In genomic region chr12:43805149-43805856, GRCh38 we compare ENCODE assay signal across 8 cellular contexts. TPM values are rescaled to one million over a fixed set of nuclear protein-coding genes. Genes with fewer than 3 reads are reported as not detected.
DNase-seq lines count a peak whose midpoint lies in the region; ATAC-seq, FAIRE-seq and TF ChIP-seq lines count a peak whose summit lies in the region.

No MANE protein-coding gene starts in this region.

- POLR2A ChIA-PET in GM12878 (lab: Charles Lee) = interaction anchor here (0.7 to 3.0 kb wide), 4 partner anchors 8 to 77 kb away, joined by 4 to 24 read pairs (median 8); partner anchors contain the start of genes IRAK4, PUS7L and TMEM117

- RAD21 ChIA-PET in GM12878 (lab: Charles Lee; ENCODE audit: unreplicated experiment) = interaction anchor here (1.8 to 3.0 kb wide), 4 partner anchors 12 to 77 kb away, joined by 4 to 17 read pairs (median 8); partner anchors contain the start of genes IRAK4 and PUS7L

- CTCF ChIA-PET in GM12878 (lab: Yijun Ruan, JAX) = interaction anchor here (1.2 to 3.7 kb wide), 2 partner anchors 45 to 77 kb away, joined by 5 to 21 read pairs; partner anchors contain the start of genes IRAK4 and PUS7L

- TF ChIP-seq CTCF in GM12878 (IDR thresholded peaks at IDR 0.05 in 2 of 3, conservative IDR thresholded peaks at IDR 0.05 in 1 of 3; ENCODE audit: control insufficient read depth in 2 of 3, extremely low read depth in 1 of 3, insufficient read depth in 1 of 3, low read depth in 3 of 3, low read length in 3 of 3) = no peak

- peak; percentile 51 for ATAC-seq in GM12878
- no peak for ATAC-seq in HG02588 (IDR thresholded peaks at IDR 0.05; ENCODE audit: unreplicated experiment)

- FAIRE-seq in GM12878 (lab: Jason Lieb, UNC) = no peak

- TF ChIP-seq RAD21 in GM12878 (IDR thresholded peaks at IDR 0.05; ENCODE audit: insufficient read depth, low read depth, low read length) = no peak

- H3K79me2 ChIP-seq in GM12878 (ENCODE audit: control insufficient read depth, insufficient read depth, low read length) = peaks cover 40% of the 10 kb centered on the region

- WGBS in GM12878 (ENCODE audit: insufficient coverage, insufficient replicate concordance, low lambda C conversion rate, missing lambda C conversion rate) = 18% methylated on average over 20 of the region's 20 CpGs

- peak overlapping the region; percentile 74 for H3K4me2 ChIP-seq in GM12878 (ENCODE audit: control insufficient read depth, insufficient read depth)

- SMC1A ChIA-PET in GM12878 (lab: Charles Lee; ENCODE audit: uncharacterized antibody, unreplicated experiment) = interaction anchor here (0.8 to 3.8 kb wide), 11 partner anchors 9 to 80 kb away, joined by 3 to 12 read pairs (median 5); partner anchors contain the start of genes IRAK4 and PUS7L

- peak overlapping the region; percentile 84 for H3K4me3 ChIP-seq in GM12878

- TF ChIP-seq EP300 in GM12878 (IDR thresholded peaks at IDR 0.05; ENCODE audit: borderline replicate concordance in 1 of 2, control insufficient read depth in 1 of 2, low read depth in 2 of 2, low read length in 2 of 2) = no peak

- DNase-seq in NCI-H510A treated with DMSO at 0.1 percent for 48 hours (lab: John Stamatoyannopoulos, UW) (peak; percentile 28), NCI-H510A (lab: John Stamatoyannopoulos, UW) (no peak), M059J (ENCODE audit: low read depth) (peak; percentile 20), GM12878 (ENCODE audit: low read depth, low spot score) (no peak), kidney glomerular epithelial cell (lab: John Stamatoyannopoulos, UW) (peak; percentile 48), substantia nigra (lab: John Stamatoyannopoulos, UW) (no peak)
- DNase-seq in activated CD4-positive, alpha-beta T cell treated with anti-CD3 and anti-CD28 coated beads for 4 hours = no peak

- no peaks in the 10 kb centered on the region for H4K20me1 ChIP-seq in GM12878 (ENCODE audit: control insufficient read depth, insufficient read depth)

- peaks cover 0 to 9% of the 10 kb centered on the region in 2 experiments; a peak in 2 of 4 replicates for H3K36me3 ChIP-seq in GM12878 (ENCODE audit: control insufficient read depth in 2 of 2, insufficient read depth in 2 of 2, low read length in 1 of 2)

- peak overlapping the region; percentile 93 for H3K9ac ChIP-seq in GM12878 (ENCODE audit: control insufficient read depth, insufficient read depth, low read length)

- H2AFZ ChIP-seq in GM12878 (ENCODE audit: control insufficient read depth, low read depth, low read length) = peak overlapping the region; percentile 84

- TSS peak; percentile 59 for BruUV-seq in GM12878 (replicated peaks; lab: Mats Ljungman, UMichigan)

- peak overlapping the region; percentile 96 for H3K27ac ChIP-seq in GM12878 (ENCODE audit: control insufficient read depth, insufficient read depth)
- H3K27ac ChIP-seq in substantia nigra (ENCODE audit: low read depth, low read length, poor library complexity, severe bottlenecking) = peak overlapping the region; percentile 95

- in situ Hi-C loops in GM12878 (cut with MboI) = no loop called here

- no peaks in the 10 kb centered on the region for H3K4me1 ChIP-seq in GM12878 (ENCODE audit: control insufficient read depth, insufficient read depth, low read length)

- intact Hi-C loops in GM12878 (cut with micrococcal nuclease; ENCODE audit: unreplicated experiment) = no loop called here

- H3K27me3 ChIP-seq in GM12878 (replicated peaks in 1 of 2; ENCODE audit: control insufficient read depth in 2 of 2, insufficient read depth in 2 of 2, low read length in 1 of 2) = no peaks in the 10 kb centered on the region

- no peaks in the 10 kb centered on the region for H3K9me3 ChIP-seq in GM12878 (replicated peaks; ENCODE audit: control insufficient read depth, insufficient read depth, low read length)

- no peak for TF ChIP-seq POLR2A in GM12878 (IDR thresholded peaks at IDR 0.05; ENCODE audit: low read depth, low read length)

RNA-seq across cellular contexts. Expression of gene TWF1, which starts 0.8 kb away (rescaled TPM):
- 162 TPM in 2 replicates for total RNA-seq in M059J (2014; rRNA removed; shearing (Covaris generic))
- total RNA-seq in GM12878 (2013; cell fraction: nucleolus; rRNA removed) = 52.6 and 60.4 TPM in 2 replicates
- total RNA-seq in GM12878 (2014; rRNA removed) = 16.2 and 29.8 TPM in 2 replicates
- 19.8 and 21.8 TPM in 2 replicates for total RNA-seq in GM12878 (2014; rRNA removed; fragmentation: Illumina TruSeq; extraction: Trizol)
- total RNA-seq in GM12878 (2021) = 13.1 and 18.1 TPM in 2 replicates
- polyA plus RNA-seq in GM12878 (2011; ENCODE audit: low read depth) = 5.3 TPM
- polyA plus RNA-seq in GM12878 (2011; rRNA removed) = 23.5 and 40.1 TPM in 2 replicates
- 7.0 and 8.2 TPM in 2 replicates for polyA plus RNA-seq in GM12878 (2011; cell fraction: cytosol; rRNA removed)
- polyA plus RNA-seq in GM12878 (2011; cell fraction: nucleus; rRNA removed) = 18.2 and 21.2 TPM in 2 replicates
- 9.0 and 12.3 TPM in 2 replicates for polyA plus RNA-seq in GM12878 (2012)
- polyA plus RNA-seq in GM12878 (2014; fragmentation: Illumina TruSeq; extraction: Trizol) = 17.5 and 30.8 TPM in 2 replicates
- polyA plus RNA-seq in GM12878 (2014; fragmentation: Nextera tagmentation; extraction: Ambion mirVana) = 10 to 100 TPM in 1 of 2 experiments, 1 to 10 TPM in 1; 8.7 to 11.5 TPM
- 15.1 and 18.8 TPM in 2 replicates for polyA plus RNA-seq in GM12878 (2014; rRNA removed)
- 10 to 100 TPM; 20.7 to 21.3 TPM for polyA plus RNA-seq in GM12878 (2016; fragmentation: Nextera tagmentation; extraction: Ambion mirVana)
- 10.6 and 12.3 TPM in 2 replicates for polyA minus RNA-seq in GM12878 (2011; rRNA and poly(A)+ RNA removed)
- 7.7 and 9.4 TPM in 2 replicates for polyA minus RNA-seq in GM12878 (2011; cell fraction: cytosol; rRNA and poly(A)+ RNA removed)
- polyA minus RNA-seq in GM12878 (2011; cell fraction: nucleus; rRNA and poly(A)+ RNA removed) = 32.8 and 37.3 TPM in 2 replicates

RNA-seq across cellular contexts. Expression of gene TMEM117, which starts 30.6 kb away (rescaled TPM):
- 5.3 and 6.6 TPM in 2 replicates for total RNA-seq in M059J (2014; rRNA removed; shearing (Covaris generic))
- 81.0 and 81.9 TPM in 2 replicates for total RNA-seq in GM12878 (2013; cell fraction: nucleolus; rRNA removed)
- 8.2 and 8.6 TPM in 2 replicates for total RNA-seq in GM12878 (2014; rRNA removed)
- 7.2 and 7.7 TPM in 2 replicates for total RNA-seq in GM12878 (2014; rRNA removed; fragmentation: Illumina TruSeq; extraction: Trizol)
- total RNA-seq in GM12878 (2021) = 6.1 and 6.3 TPM in 2 replicates
- polyA plus RNA-seq in GM12878 (2011; ENCODE audit: low read depth) = 0.81 TPM
- polyA plus RNA-seq in GM12878 (2011; rRNA removed) = 4.8 and 5.4 TPM in 2 replicates
- polyA plus RNA-seq in GM12878 (2011; cell fraction: cytosol; rRNA removed) = 2.5 and 2.8 TPM in 2 replicates
- polyA plus RNA-seq in GM12878 (2011; cell fraction: nucleus; rRNA removed) = 4.9 and 6.7 TPM in 2 replicates
- 1.4 and 2.3 TPM in 2 replicates for polyA plus RNA-seq in GM12878 (2012)
- polyA plus RNA-seq in GM12878 (2014; fragmentation: Illumina TruSeq; extraction: Trizol) = 6.4 and 8.4 TPM in 2 replicates
- polyA plus RNA-seq in GM12878 (2014; fragmentation: Nextera tagmentation; extraction: Ambion mirVana) = 1 to 10 TPM; 3.1 to 3.7 TPM
- 2.6 and 3.8 TPM in 2 replicates for polyA plus RNA-seq in GM12878 (2014; rRNA removed)
- 1 to 10 TPM; 5.9 to 7.4 TPM for polyA plus RNA-seq in GM12878 (2016; fragmentation: Nextera tagmentation; extraction: Ambion mirVana)
- polyA minus RNA-seq in GM12878 (2011; rRNA and poly(A)+ RNA removed) = 3.3 and 4.0 TPM in 2 replicates
- polyA minus RNA-seq in GM12878 (2011; cell fraction: cytosol; rRNA and poly(A)+ RNA removed) = 0.73 TPM in 1 of 2 replicates, not detected in the other
- polyA minus RNA-seq in GM12878 (2011; cell fraction: nucleus; rRNA and poly(A)+ RNA removed) = 7.5 and 25.2 TPM in 2 replicates

RNA-seq across cellular contexts. Expression of gene IRAK4, which starts 46.6 kb away (rescaled TPM):
- 21.9 and 38.1 TPM in 2 replicates for total RNA-seq in M059J (2014; rRNA removed; shearing (Covaris generic))
- 96.4 and 107 TPM in 2 replicates for total RNA-seq in GM12878 (2013; cell fraction: nucleolus; rRNA removed)
- total RNA-seq in GM12878 (2014; rRNA removed) (23.8 and 31.1 TPM in 2 replicates), GM12878 (2014; rRNA removed; fragmentation: Illumina TruSeq; extraction: Trizol) (21.4 and 23.7 TPM in 2 replicates), GM12878 (2021) (17.8 and 18.8 TPM in 2 replicates)
- 12.8 TPM for polyA plus RNA-seq in GM12878 (2011; ENCODE audit: low read depth)
- polyA plus RNA-seq in GM12878 (2011; rRNA removed) (46.8 and 70.0 TPM in 2 replicates), GM12878 (2014; fragmentation: Illumina TruSeq; extraction: Trizol) (24.4 and 27.4 TPM in 2 replicates), GM12878 (2014; fragmentation: Nextera tagmentation; extraction: Ambion mirVana) (10 to 100 TPM in 1 of 2 experiments, 1 to 10 TPM in 1; 7.9 to 13.8 TPM), GM12878 (2014; rRNA removed) (19.4 and 21.2 TPM in 2 replicates), GM12878 (2016; fragmentation: Nextera tagmentation; extraction: Ambion mirVana) (10 to 100 TPM; 19.4 to 20.7 TPM)
- polyA plus RNA-seq in GM12878 (2011; cell fraction: cytosol; rRNA removed) = 15.1 and 16.4 TPM in 2 replicates
- 39.4 and 41.5 TPM in 2 replicates for polyA plus RNA-seq in GM12878 (2011; cell fraction: nucleus; rRNA removed)
- polyA plus RNA-seq in GM12878 (2012) = 15.8 and 17.2 TPM in 2 replicates
- 19.8 and 38.3 TPM in 2 replicates for polyA minus RNA-seq in GM12878 (2011; rRNA and poly(A)+ RNA removed)
- polyA minus RNA-seq in GM12878 (2011; cell fraction: cytosol; rRNA and poly(A)+ RNA removed) = 7.3 and 10.8 TPM in 2 replicates
- polyA minus RNA-seq in GM12878 (2011; cell fraction: nucleus; rRNA and poly(A)+ RNA removed) = 18.0 and 26.2 TPM in 2 replicates

RNA-seq across cellular contexts. Expression of gene PUS7L, which starts 46.7 kb away (rescaled TPM):
- 10.4 and 10.7 TPM in 2 replicates for total RNA-seq in M059J (2014; rRNA removed; shearing (Covaris generic))
- total RNA-seq in GM12878 (2013; cell fraction: nucleolus; rRNA removed) = 68.2 and 69.9 TPM in 2 replicates
- total RNA-seq in GM12878 (2014; rRNA removed) = 14.1 and 17.7 TPM in 2 replicates
- total RNA-seq in GM12878 (2014; rRNA removed; fragmentation: Illumina TruSeq; extraction: Trizol) = 23.3 and 26.3 TPM in 2 replicates
- total RNA-seq in GM12878 (2021) = 18.1 and 21.7 TPM in 2 replicates
- polyA plus RNA-seq in GM12878 (2011; ENCODE audit: low read depth) = 2.6 TPM
- 17.4 and 31.0 TPM in 2 replicates for polyA plus RNA-seq in GM12878 (2011; rRNA removed)
- polyA plus RNA-seq in GM12878 (2011; cell fraction: cytosol; rRNA removed) = 3.7 and 4.6 TPM in 2 replicates
- polyA plus RNA-seq in GM12878 (2011; cell fraction: nucleus; rRNA removed) = 10.7 and 11.9 TPM in 2 replicates
- polyA plus RNA-seq in GM12878 (2012) = 4.3 and 7.2 TPM in 2 replicates
- polyA plus RNA-seq in GM12878 (2014; fragmentation: Illumina TruSeq; extraction: Trizol) = 13.6 and 19.2 TPM in 2 replicates
- 10 to 100 TPM in 1 of 2 experiments, 1 to 10 TPM in 1; 9.2 to 42.1 TPM for polyA plus RNA-seq in GM12878 (2014; fragmentation: Nextera tagmentation; extraction: Ambion mirVana)
- 5.6 and 7.2 TPM in 2 replicates for polyA plus RNA-seq in GM12878 (2014; rRNA removed)
- 10 to 100 TPM; 32.2 to 36.9 TPM for polyA plus RNA-seq in GM12878 (2016; fragmentation: Nextera tagmentation; extraction: Ambion mirVana)
- polyA minus RNA-seq in GM12878 (2011; rRNA and poly(A)+ RNA removed) = 18.0 and 33.6 TPM in 2 replicates
- 6.0 and 10.3 TPM in 2 replicates for polyA minus RNA-seq in GM12878 (2011; cell fraction: cytosol; rRNA and poly(A)+ RNA removed)
- 12.1 and 19.7 TPM in 2 replicates for polyA minus RNA-seq in GM12878 (2011; cell fraction: nucleus; rRNA and poly(A)+ RNA removed)

Comparison
In these comparisons a context has a peak if more than half of its experiments do, and no peak if none do; other contexts are left out.
1. DNase-seq: peak in NCI-H510A treated with DMSO at 0.1 percent for 48 hours (single experiment), M059J (single experiment) and kidney glomerular epithelial cell (single experiment); none in NCI-H510A (single experiment), GM12878 (single experiment), substantia nigra (0 of 49) and activated CD4-positive, alpha-beta T cell treated with anti-CD3 and anti-CD28 coated beads for 4 hours (0 of 2).